In genomic region chr3:10748040-10748439, GRCh38 we compare ENCODE assay signal across 28 cellular contexts.
"Had no signal": no experiment of that assay in that cellular context is flagged by ENCODE, and none has a peak within 500 bp of the region (broad histone marks: within the 10 kb centered on the region; RNA-seq: fewer than 3 reads in every experiment).

No MANE protein-coding gene starts in this region.

- ATAC-seq: left ventricle myocardium superior; lower lobe of right lung; natural killer cell; psoas muscle; right cardiac atrium; stimulated activated memory B cell treated with anti-CD40 and anti-IgM and Interleukin-4, amounts not matched to agents 10 μg/mL and 1 μg/mL and 100 μg/mL, for 72 hours; stimulated activated naive CD8-positive, alpha-beta T cell treated with anti-CD3 and anti-CD28 coated beads, Interleukin-15, Interleukin-2, amounts not matched to agents 100 U/mL and 50 U/mL, for 24 hours had no signal

- H3K27me3 ChIP-seq: ovary, testis, upper lobe of left lung had no signal

- DNase-seq: dermis blood vessel endothelial cell; effector memory CD4-positive, alpha-beta T cell; erythroblast; esophagus squamous epithelium; hypothalamus; immature natural killer cell; left ventricle myocardium superior; lower lobe of right lung; natural killer cell; occipital lobe; ovary; posterior cingulate gyrus; psoas muscle; right cardiac atrium; spleen; stimulated activated CD4-positive, alpha-beta T cell treated with anti-CD3 and anti-CD28 coated beads, Interleukin-4, amount 100 ng/mL, for 4 hours; stimulated activated naive CD8-positive, alpha-beta T cell treated with anti-CD3 and anti-CD28 coated beads, Interleukin-15, Interleukin-2, amounts not matched to agents 100 U/mL and 50 U/mL, for 24 hours; substantia nigra; testis; tibial artery; upper lobe of left lung had no signal

- H3K36me3 ChIP-seq: esophagus squamous epithelium, lower lobe of right lung, ovary, spleen, tibial artery, upper lobe of left lung had no signal

- H3K4me3 Mint-ChIP-seq: immature natural killer cell; natural killer cell; stimulated activated memory B cell treated with anti-CD40 and anti-IgM and Interleukin-4, amounts not matched to agents 10 μg/mL and 1 μg/mL and 100 μg/mL, for 72 hours had no signal

- H3K4me1 ChIP-seq: esophagus squamous epithelium, lower lobe of right lung, psoas muscle, spleen, testis, tibial artery, upper lobe of left lung had no signal

- H3K4me1 Mint-ChIP-seq: immature natural killer cell; natural killer cell; stimulated activated memory B cell treated with anti-CD40 and anti-IgM and Interleukin-4, amounts not matched to agents 10 μg/mL and 1 μg/mL and 100 μg/mL, for 72 hours had no signal

- H3K27ac Mint-ChIP-seq: immature natural killer cell; natural killer cell; stimulated activated memory B cell treated with anti-CD40 and anti-IgM and Interleukin-4, amounts not matched to agents 10 μg/mL and 1 μg/mL and 100 μg/mL, for 72 hours had no signal

- H3K9me3 ChIP-seq: esophagus squamous epithelium, lower lobe of right lung, ovary, psoas muscle, spleen, testis, tibial artery, upper lobe of left lung had no signal

- H3K27ac ChIP-seq: esophagus squamous epithelium, lower lobe of right lung, ovary, psoas muscle, skin epidermis, spleen, testis, tibial artery, upper lobe of left lung had no signal

- H3K9me3 Mint-ChIP-seq: immature natural killer cell; natural killer cell; stimulated activated memory B cell treated with anti-CD40 and anti-IgM and Interleukin-4, amounts not matched to agents 10 μg/mL and 1 μg/mL and 100 μg/mL, for 72 hours had no signal

- H3K4me3 ChIP-seq: esophagus squamous epithelium, lower lobe of right lung, ovary, psoas muscle, skin epidermis, spleen, testis, tibial artery, upper lobe of left lung had no signal

- H3K36me3 Mint-ChIP-seq: immature natural killer cell; natural killer cell; stimulated activated memory B cell treated with anti-CD40 and anti-IgM and Interleukin-4, amounts not matched to agents 10 μg/mL and 1 μg/mL and 100 μg/mL, for 72 hours had no signal

- FAIRE-seq: colon, endometrium, frontal cortex, keratinocyte, urothelium cell line had no signal
